Comparison of ENCODE assay signal across 27 cellular contexts in the genomic region with DNA sequence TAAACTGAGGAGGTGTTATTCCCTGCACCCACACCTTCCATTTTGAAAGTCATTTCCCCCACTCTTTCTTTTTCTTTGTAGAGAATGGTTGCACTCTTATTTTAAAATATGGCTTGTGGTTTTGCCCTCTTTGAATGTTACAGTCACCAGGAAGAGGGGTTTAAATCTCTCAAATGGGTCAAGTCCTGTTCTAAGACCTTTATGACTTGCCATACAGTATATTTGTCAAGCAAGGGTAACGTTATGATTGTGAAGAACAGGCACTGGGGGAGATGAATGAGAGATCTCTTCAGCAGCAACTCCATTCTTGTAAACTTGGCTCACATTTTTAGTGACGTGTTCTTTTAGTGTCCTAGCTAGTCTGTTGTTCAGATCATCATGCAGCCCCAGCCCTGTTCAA.
"Had no signal": no experiment of that assay in that cellular context is flagged by ENCODE, and none has a peak within 500 bp of the region (broad histone marks: within the 10 kb centered on the region; RNA-seq: fewer than 3 reads in every experiment).

No MANE protein-coding gene starts in this region.

- DNase-seq: stimulated activated CD4-positive, alpha-beta T cell treated with anti-CD3 and anti-CD28 coated beads, Interleukin-2, amount 100 ng/mL, for 48 hours; stimulated activated CD4-positive, alpha-beta T cell treated with anti-CD3 and anti-CD28 coated beads, Interleukin-4, amount 100 ng/mL, for 1 hour; stimulated activated CD4-positive, alpha-beta T cell treated with anti-CD3 and anti-CD28 coated beads, Interleukin-4, amount 100 ng/mL, for 24 hours; stimulated activated CD4-positive, alpha-beta T cell treated with anti-CD3 and anti-CD28 coated beads, Interleukin-4, amount 100 ng/mL, for 4 hours; stimulated activated CD8-positive, alpha-beta memory T cell treated with anti-CD3 and anti-CD28 coated beads, Interleukin-4, amount 100 ng/mL, for 48 hours; stimulated activated naive B cell treated with anti-CD40 and anti-IgM and Interleukin-4, amounts not matched to agents 10 μg/mL and 1 μg/mL and 100 μg/mL, for 72 hours; stimulated activated naive CD4-positive, alpha-beta T cell; stimulated activated naive CD4-positive, alpha-beta T cell treated with Interleukin-2 at 50 U/mL for 16 hours; stimulated activated naive CD8-positive, alpha-beta T cell treated with anti-CD3 and anti-CD28 coated beads, Interleukin-15, amount 100 ng/mL, for 72 hours; stimulated activated naive CD8-positive, alpha-beta T cell treated with anti-CD3 and anti-CD28 coated beads, Interleukin-15, Interleukin-2, amounts not matched to agents 100 U/mL and 50 U/mL, for 24 hours; stomach; substantia nigra; testis; thyroid gland; tibial artery; transverse colon; trophoblast cell; upper lobe of left lung; upper lobe of right lung; uterus had no signal

- H3K9me3 ChIP-seq: stomach, suprapubic skin, testis, thoracic aorta, thyroid gland, tibial artery, transverse colon, upper lobe of left lung, upper lobe of right lung, uterus, vagina had no signal

- H3K36me3 Mint-ChIP-seq: stimulated activated memory B cell treated with anti-CD40 and anti-IgM and Interleukin-4, amounts not matched to agents 10 μg/mL and 1 μg/mL and 100 μg/mL, for 72 hours had no signal

- ATAC-seq: stimulated activated memory B cell treated with anti-CD40 and anti-IgM and Interleukin-4, amounts not matched to agents 10 μg/mL and 1 μg/mL and 100 μg/mL, for 72 hours; stimulated activated naive B cell treated with anti-CD40 and anti-IgM and Interleukin-4, amounts not matched to agents 10 μg/mL and 1 μg/mL and 100 μg/mL, for 72 hours; stimulated activated naive CD8-positive, alpha-beta T cell treated with anti-CD3 and anti-CD28 coated beads, Interleukin-15, amount 100 ng/mL, for 72 hours; stimulated activated naive CD8-positive, alpha-beta T cell treated with anti-CD3 and anti-CD28 coated beads, Interleukin-15, Interleukin-2, amounts not matched to agents 100 U/mL and 50 U/mL, for 24 hours; upper lobe of right lung had no signal

- H3K4me3 Mint-ChIP-seq: stimulated activated memory B cell treated with anti-CD40 and anti-IgM and Interleukin-4, amounts not matched to agents 10 μg/mL and 1 μg/mL and 100 μg/mL, for 72 hours; stimulated activated naive B cell treated with anti-CD40 and anti-IgM and Interleukin-4, amounts not matched to agents 10 μg/mL and 1 μg/mL and 100 μg/mL, for 72 hours; stimulated activated naive CD8-positive, alpha-beta T cell treated with anti-CD3 and anti-CD28 coated beads, Interleukin-15, amount 100 ng/mL, for 72 hours; stimulated activated naive CD8-positive, alpha-beta T cell treated with anti-CD3 and anti-CD28 coated beads, Interleukin-15, Interleukin-2, amounts not matched to agents 100 ng/mL and 50 ng/mL, for 24 hours; type B pancreatic cell had no signal

- H3K4me1 Mint-ChIP-seq: stimulated activated naive CD8-positive, alpha-beta T cell treated with anti-CD3 and anti-CD28 coated beads, Interleukin-15, amount 100 ng/mL, for 72 hours had no signal

- H3K27me3 Mint-ChIP-seq: stimulated activated memory B cell treated with anti-CD40 and anti-IgM and Interleukin-4, amounts not matched to agents 10 μg/mL and 1 μg/mL and 100 μg/mL, for 72 hours; stimulated activated naive CD8-positive, alpha-beta T cell treated with anti-CD3 and anti-CD28 coated beads, Interleukin-15, amount 100 ng/mL, for 72 hours had no signal

- H3K4me3 ChIP-seq: stomach, suprapubic skin, testis, thoracic aorta, thyroid gland, tibial artery, tibial nerve, transverse colon, upper lobe of left lung, upper lobe of right lung, uterus, vagina had no signal

- H3K27ac Mint-ChIP-seq: stimulated activated memory B cell treated with anti-CD40 and anti-IgM and Interleukin-4, amounts not matched to agents 10 μg/mL and 1 μg/mL and 100 μg/mL, for 72 hours; stimulated activated naive B cell treated with anti-CD40 and anti-IgM and Interleukin-4, amounts not matched to agents 10 μg/mL and 1 μg/mL and 100 μg/mL, for 72 hours; stimulated activated naive CD8-positive, alpha-beta T cell treated with anti-CD3 and anti-CD28 coated beads, Interleukin-15, amount 100 ng/mL, for 72 hours; stimulated activated naive CD8-positive, alpha-beta T cell treated with anti-CD3 and anti-CD28 coated beads, Interleukin-15, Interleukin-2, amounts not matched to agents 100 ng/mL and 50 ng/mL, for 24 hours; type B pancreatic cell had no signal

- H3K9me3 Mint-ChIP-seq: stimulated activated memory B cell treated with anti-CD40 and anti-IgM and Interleukin-4, amounts not matched to agents 10 μg/mL and 1 μg/mL and 100 μg/mL, for 72 hours; stimulated activated naive B cell treated with anti-CD40 and anti-IgM and Interleukin-4, amounts not matched to agents 10 μg/mL and 1 μg/mL and 100 μg/mL, for 72 hours; stimulated activated naive CD8-positive, alpha-beta T cell treated with anti-CD3 and anti-CD28 coated beads, Interleukin-15, amount 100 ng/mL, for 72 hours; stimulated activated naive CD8-positive, alpha-beta T cell treated with anti-CD3 and anti-CD28 coated beads, Interleukin-15, Interleukin-2, amounts not matched to agents 100 ng/mL and 50 ng/mL, for 24 hours; type B pancreatic cell had no signal

- H3K4me1 ChIP-seq: testis, upper lobe of left lung, upper lobe of right lung, uterus had no signal

- H3K27me3 ChIP-seq: stomach, suprapubic skin, testis, thyroid gland, tibial artery, tibial nerve, transverse colon, upper lobe of left lung, upper lobe of right lung, uterus, vagina had no signal

- H3K36me3 ChIP-seq: suprapubic skin, thoracic aorta, thyroid gland, tibial artery, tibial nerve, transverse colon, upper lobe of left lung, upper lobe of right lung, uterus, vagina had no signal
